Comparison of ENCODE assay signal across 1 cellular context in the genomic region with DNA sequence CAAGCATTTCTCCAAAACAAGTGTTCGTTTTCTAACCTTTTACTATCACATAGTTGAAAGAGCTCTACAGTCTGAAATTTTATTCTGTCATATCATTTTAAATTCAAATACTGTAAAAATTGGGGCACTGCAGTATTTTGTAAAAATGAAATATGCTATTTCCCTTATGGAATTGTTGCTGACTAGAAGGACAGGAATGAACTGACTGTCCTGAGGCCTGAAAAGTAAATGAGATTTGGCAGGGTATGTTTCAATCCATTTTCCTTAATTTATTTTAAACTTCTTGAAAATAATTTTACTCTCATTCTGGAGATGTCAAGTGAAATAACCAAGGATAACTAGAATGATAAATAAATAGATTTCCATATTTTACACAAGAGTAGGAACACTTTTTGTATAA.
TF ChIP-seq lines count a peak whose summit lies in the region.

No MANE protein-coding gene starts in this region.

TF ChIP-seq in SK-N-SH, 30 proteins besides CTCF, POLR2A, EP300 and RAD21 (continued from another document):
- TF ChIP-seq, protein P1, sequence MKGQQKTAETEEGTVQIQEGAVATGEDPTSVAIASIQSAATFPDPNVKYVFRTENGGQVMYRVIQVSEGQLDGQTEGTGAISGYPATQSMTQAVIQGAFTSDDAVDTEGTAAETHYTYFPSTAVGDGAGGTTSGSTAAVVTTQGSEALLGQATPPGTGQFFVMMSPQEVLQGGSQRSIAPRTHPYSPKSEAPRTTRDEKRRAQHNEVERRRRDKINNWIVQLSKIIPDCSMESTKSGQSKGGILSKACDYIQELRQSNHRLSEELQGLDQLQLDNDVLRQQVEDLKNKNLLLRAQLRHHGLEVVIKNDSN (IDR thresholded peaks at IDR 0.05; ENCODE audit: borderline replicate concordance, low read depth), result no peak
- TF ChIP-seq TEAD4 (IDR thresholded peaks at IDR 0.05; ENCODE audit: borderline replicate concordance, insufficient read depth), result no peak
